Comparison of ENCODE assay signal across 12 cellular contexts in the genomic region with DNA sequence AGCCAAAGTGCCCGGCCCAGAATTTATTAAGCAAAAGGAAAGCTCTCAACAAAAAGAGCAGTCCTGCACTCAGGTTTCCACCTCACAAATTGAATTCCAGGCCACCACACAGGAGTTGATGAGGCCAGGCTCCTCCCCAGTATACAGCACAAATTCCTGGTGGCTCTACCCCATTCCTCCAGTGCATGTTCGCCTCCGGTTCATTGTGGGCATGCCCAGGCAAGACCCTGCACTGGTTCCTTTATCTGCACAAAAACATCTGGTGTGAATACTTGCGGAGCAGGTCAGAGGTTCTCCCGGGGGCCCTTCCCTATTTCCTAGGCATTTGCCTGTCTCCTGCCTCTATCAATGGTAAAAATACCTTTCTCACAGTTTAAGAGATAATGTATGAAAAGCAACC.
DNase-seq lines count a peak whose midpoint lies in the region; ATAC-seq and TF ChIP-seq lines count a peak whose summit lies in the region.
"Had no signal": no experiment of that assay in that cellular context is flagged by ENCODE, and none has a peak within 500 bp of the region (broad histone marks: within the 10 kb centered on the region; RNA-seq: fewer than 3 reads in every experiment).

No MANE protein-coding gene starts in this region.

- TF ChIP-seq RAD21 in HCT116 (IDR thresholded peaks at IDR 0.05; ENCODE audit: low read depth) (no peak), SK-N-SH (IDR thresholded peaks at IDR 0.05; ENCODE audit: low read length) (no peak)

- no peak for TF ChIP-seq EP300 in SK-N-SH (IDR thresholded peaks at IDR 0.05; ENCODE audit: borderline replicate concordance in 1 of 2, low read depth in 1 of 2, low read length in 1 of 2)

- H3K4me3 ChIP-seq in HCT116 (replicated peaks in 1 of 2; ENCODE audit: low read depth in 1 of 2, low read length in 2 of 2), result no peak overlapping the region
- H3K4me3 ChIP-seq in SK-N-SH (ENCODE audit: low read depth in 2 of 2, low read length in 1 of 2), result 0 out of 4 replicates have a peak overlapping the region, but pooled peaks of 1 of the 2 experiments have one; percentile 8
- H3K4me3 ChIP-seq in fibroblast of pulmonary artery (replicated peaks; ENCODE audit: low read depth, low read length), result no peak overlapping the region
- no peak overlapping the region for H3K4me3 ChIP-seq in prostate gland
- H3K4me3 ChIP-seq in lower leg skin (ENCODE audit: low read depth, poor library complexity, severe bottlenecking), result no peak overlapping the region
- H3K4me3 ChIP-seq: upper lobe of left lung had no signal

- H3K9ac ChIP-seq in HCT116 (ENCODE audit: low read length) (no peak overlapping the region), SK-N-SH (no peak overlapping the region)

- peaks cover 2% of the 10 kb centered on the region for H3K9me3 Mint-ChIP-seq in CD4-positive, alpha-beta T cell

- H3K27ac ChIP-seq in HCT116 (ENCODE audit: low read depth, low read length) (peak overlapping the region; percentile 73), SK-N-SH (ENCODE audit: low read depth in 2 of 2, low read length in 1 of 2) (peak overlapping the region in 1 of 2 experiments; percentile 43; a peak in 2 of 4 replicates), prostate gland (no peak overlapping the region)
- no peak overlapping the region for H3K27ac ChIP-seq in CD4-positive, alpha-beta T cell (ENCODE audit: low read depth, low read length)
- H3K27ac ChIP-seq: upper lobe of left lung had no signal

- ATAC-seq in HCT116, result peak; percentile 88
- ATAC-seq in CD4-positive, alpha-beta T cell (ENCODE audit: poor library complexity), result no peak
- ATAC-seq: activated CD8-positive, alpha-beta T cell treated with anti-CD3 and anti-CD28 coated beads, Interleukin-2, amount 10 ng/mL, durations not matched to agents 7 days and 5 days; left cardiac atrium had no signal

- H3K27ac Mint-ChIP-seq in CD4-positive, alpha-beta T cell, result no peak overlapping the region
- H3K27ac Mint-ChIP-seq: activated CD8-positive, alpha-beta T cell treated with anti-CD3 and anti-CD28 coated beads, Interleukin-2, amount 10 ng/mL, durations not matched to agents 7 days and 5 days; IgD-negative memory B cell had no signal

- no peak for TF ChIP-seq CTCF in HCT116 (IDR thresholded peaks at IDR 0.05 in 2 of 3, conservative IDR thresholded peaks at IDR 0.05 in 1 of 3; ENCODE audit: borderline replicate concordance in 1 of 3, insufficient read depth in 1 of 3, low read depth in 2 of 3, low read length in 2 of 3)
- no peak for TF ChIP-seq CTCF in SK-N-SH (IDR thresholded peaks at IDR 0.05)
- no peak for TF ChIP-seq CTCF in fibroblast of pulmonary artery (IDR thresholded peaks at IDR 0.05; ENCODE audit: low read length, missing control alignments)
- no peak for TF ChIP-seq CTCF in prostate gland (IDR thresholded peaks at IDR 0.05)
- no peak for TF ChIP-seq CTCF in lower leg skin (IDR thresholded peaks at IDR 0.05)
- TF ChIP-seq CTCF in CD4-positive, alpha-beta T cell (IDR thresholded peaks at IDR 0.05), result no peak

- RAD21 ChIA-PET in HCT116 (lab: Charles Lee; ENCODE audit: low non-redundant PET in 1 of 2, low total read pairs in 2 of 2, uncharacterized antibody in 2 of 2, unreplicated experiment in 2 of 2), result no interaction called here

- DNase-seq in HCT116 (ENCODE audit: low read depth, low spot score), result peak; percentile 23
- DNase-seq in SK-N-SH, result peak; percentile 15
- DNase-seq in fibroblast of pulmonary artery (ENCODE audit: low read depth), result peak; percentile 86
- DNase-seq in prostate gland (ENCODE audit: low spot score), result peak; percentile 37
- DNase-seq in mucosa of gallbladder (ENCODE audit: low spot score), result no peak
- DNase-seq in lower leg skin (ENCODE audit: low spot score in 2 of 2), result no peak
- no peak for DNase-seq in CD4-positive, alpha-beta T cell
- no peak for DNase-seq in NOMO-1 (lab: John Stamatoyannopoulos, UW; ENCODE audit: unreplicated experiment in 2 of 2)
- DNase-seq: activated CD8-positive, alpha-beta T cell treated with anti-CD3 and anti-CD28 coated beads, Interleukin-2, amount 10 ng/mL, durations not matched to agents 7 days and 5 days; left cardiac atrium; upper lobe of left lung had no signal

- H3K36me3 ChIP-seq in HCT116 (ENCODE audit: control insufficient read depth in 1 of 2, insufficient read depth in 2 of 2, low read length in 2 of 2), result no peaks in the 10 kb centered on the region
- no peaks in the 10 kb centered on the region for H3K36me3 ChIP-seq in SK-N-SH (replicated peaks in 1 of 2; ENCODE audit: control insufficient read depth in 1 of 2, insufficient read depth in 2 of 2, low read length in 1 of 2)
- no peaks in the 10 kb centered on the region for H3K36me3 ChIP-seq in prostate gland
- H3K36me3 ChIP-seq: upper lobe of left lung had no signal

- H3F3A ChIP-seq in SK-N-SH (replicated peaks; ENCODE audit: insufficient read depth), result no peaks in the 10 kb centered on the region

- H3K4me1 Mint-ChIP-seq in CD4-positive, alpha-beta T cell (ENCODE audit: low read depth), result no peaks in the 10 kb centered on the region
- H3K4me1 Mint-ChIP-seq: IgD-negative memory B cell had no signal

- H3K79me2 ChIP-seq in HCT116 (ENCODE audit: insufficient read depth, low read length) (no peaks in the 10 kb centered on the region), SK-N-SH (ENCODE audit: insufficient read depth) (no peaks in the 10 kb centered on the region)

- 67% methylated on average over 5 of the region's 5 CpGs for WGBS in SK-N-SH (ENCODE audit: low lambda C conversion rate)
- 25% methylated on average over 5 of the region's 5 CpGs for WGBS in prostate gland
- WGBS in lower leg skin, 2 donors, result 34 to 44% methylated on average over 5 of the region's 5 CpGs

- no peaks in the 10 kb centered on the region for H3K27me3 Mint-ChIP-seq in CD4-positive, alpha-beta T cell
- H3K27me3 Mint-ChIP-seq: IgD-negative memory B cell had no signal

- intact Hi-C loops in HCT116 (cut with micrococcal nuclease) (no loop called here), prostate gland (cut with DNase I) (no loop called here), lower leg skin (cut with DNase I; ENCODE audit: low total_unique reads) (no loop called here)
- intact Hi-C loops in CD4-positive, alpha-beta T cell (cut with DNase I, micrococcal nuclease), result no loop called here

- no TSS peak for BruUV-seq in HCT116 (replicated peaks; lab: Mats Ljungman, UMichigan)

- H3K4me3 Mint-ChIP-seq in CD4-positive, alpha-beta T cell, result no peak overlapping the region
- H3K4me3 Mint-ChIP-seq: activated CD8-positive, alpha-beta T cell treated with anti-CD3 and anti-CD28 coated beads, Interleukin-2, amount 10 ng/mL, durations not matched to agents 7 days and 5 days; IgD-negative memory B cell had no signal

- TF ChIP-seq POLR2A in HCT116 (IDR thresholded peaks at IDR 0.05; ENCODE audit: borderline replicate concordance, extremely low read depth, insufficient read depth, insufficient read length) (no peak), prostate gland (IDR thresholded peaks at IDR 0.05) (no peak), lower leg skin (IDR thresholded peaks at IDR 0.05) (no peak)

- H2AFZ ChIP-seq in HCT116 (ENCODE audit: low read depth, low read length, poor library complexity, severe bottlenecking) (peak overlapping the region; percentile 95), SK-N-SH (ENCODE audit: low read depth) (peak overlapping the region; percentile 39; the same call in 1 of the 2 replicates)

- no peaks in the 10 kb centered on the region for H3K9me3 ChIP-seq in HCT116 (ENCODE audit: control insufficient read depth in 1 of 2, insufficient read depth in 1 of 2, low read depth in 1 of 2, low read length in 2 of 2)
- H3K9me3 ChIP-seq in SK-N-SH, result no peaks in the 10 kb centered on the region
- H3K9me3 ChIP-seq in prostate gland, result no peaks in the 10 kb centered on the region
- no peaks in the 10 kb centered on the region for H3K9me3 ChIP-seq in CD4-positive, alpha-beta T cell (ENCODE audit: control insufficient read depth, low read length)
- H3K9me3 ChIP-seq: upper lobe of left lung had no signal

- no peaks in the 10 kb centered on the region for H3K36me3 Mint-ChIP-seq in CD4-positive, alpha-beta T cell (ENCODE audit: low read depth)

- H3K4me1 ChIP-seq in HCT116 (ENCODE audit: control insufficient read depth in 1 of 2, insufficient read depth in 2 of 2, low read length in 2 of 2) (peaks cover 15 to 22% of the 10 kb centered on the region in 2 experiments), SK-N-SH (ENCODE audit: control insufficient read depth in 1 of 2, insufficient read depth in 2 of 2, low read depth in 1 of 2, low read length in 1 of 2) (peaks cover 0 to 4% of the 10 kb centered on the region in 2 experiments; a peak in 2 of 4 replicates), prostate gland (replicated peaks) (no peaks in the 10 kb centered on the region)
- H3K4me1 ChIP-seq: upper lobe of left lung had no signal

- H3K27me3 ChIP-seq in HCT116 (ENCODE audit: insufficient read depth, low read length) (no peaks in the 10 kb centered on the region), SK-N-SH (ENCODE audit: insufficient read depth) (no peaks in the 10 kb centered on the region), prostate gland (replicated peaks; ENCODE audit: insufficient read depth) (no peaks in the 10 kb centered on the region)
- no peaks in the 10 kb centered on the region for H3K27me3 ChIP-seq in CD4-positive, alpha-beta T cell (ENCODE audit: control insufficient read depth, insufficient read depth, low read length)
- H3K27me3 ChIP-seq: upper lobe of left lung had no signal

- CTCF ChIA-PET in HCT116 (lab: Charles Lee), result no interaction called here
- CTCF ChIA-PET in SK-N-SH (lab: Yijun Ruan, JAX), result no interaction called here
- CTCF ChIA-PET in CD4-positive, alpha-beta T cell (lab: Charles Lee), result no interaction called here

- H4K20me1 ChIP-seq in HCT116 (ENCODE audit: insufficient read depth) (no peaks in the 10 kb centered on the region), SK-N-SH (ENCODE audit: insufficient read depth) (no peaks in the 10 kb centered on the region)

- H3K9me2 ChIP-seq in HCT116 (ENCODE audit: insufficient read depth), result no peaks in the 10 kb centered on the region
- H3K9me2 ChIP-seq in SK-N-SH, result no peaks in the 10 kb centered on the region

- POLR2A ChIA-PET in HCT116 (lab: Charles Lee) (no interaction called here), SK-N-SH (lab: Yijun Ruan, JAX) (no interaction called here)
- POLR2A ChIA-PET in CD4-positive, alpha-beta T cell (lab: Charles Lee), result no interaction called here

- H3K4me2 ChIP-seq in HCT116 (ENCODE audit: low read length) (peak overlapping the region; percentile 45), SK-N-SH (0 out of 2 replicates have a peak overlapping the region, but pooled peaks have one; percentile 0)

TF ChIP-seq in HCT116, 20 proteins besides CTCF, POLR2A, EP300 and RAD21 (continues in another document):
- no peak for TF ChIP-seq ZNF274 (IDR thresholded peaks at IDR 0.05; ENCODE audit: low read depth, low read length)
- TF ChIP-seq POLR2AphosphoS5 (IDR thresholded peaks at IDR 0.05; ENCODE audit: low read depth, low read length), result no peak
- TF ChIP-seq FOSL1 (IDR thresholded peaks at IDR 0.05; ENCODE audit: low read depth), result no peak

TF ChIP-seq in SK-N-SH, 30 proteins besides CTCF, POLR2A, EP300 and RAD21:
- TF ChIP-seq TCF12 (IDR thresholded peaks at IDR 0.05) (0 out of 2 replicates have a peak, but pooled peaks have one; percentile 3), YY1 (IDR thresholded peaks at IDR 0.05; ENCODE audit: low read depth) (no peak)

Comparison
In these comparisons a context has a peak if more than half of its experiments do, and no peak if none do; other contexts are left out.
1. DNase-seq: peak in HCT116 (single experiment), SK-N-SH (single experiment), fibroblast of pulmonary artery (single experiment) and prostate gland (single experiment); none in mucosa of gallbladder (single experiment), lower leg skin (0 of 2), CD4-positive, alpha-beta T cell (0 of 10) and NOMO-1 (0 of 2).